ENCODE assay signal across 1 cellular context in the genomic region with DNA sequence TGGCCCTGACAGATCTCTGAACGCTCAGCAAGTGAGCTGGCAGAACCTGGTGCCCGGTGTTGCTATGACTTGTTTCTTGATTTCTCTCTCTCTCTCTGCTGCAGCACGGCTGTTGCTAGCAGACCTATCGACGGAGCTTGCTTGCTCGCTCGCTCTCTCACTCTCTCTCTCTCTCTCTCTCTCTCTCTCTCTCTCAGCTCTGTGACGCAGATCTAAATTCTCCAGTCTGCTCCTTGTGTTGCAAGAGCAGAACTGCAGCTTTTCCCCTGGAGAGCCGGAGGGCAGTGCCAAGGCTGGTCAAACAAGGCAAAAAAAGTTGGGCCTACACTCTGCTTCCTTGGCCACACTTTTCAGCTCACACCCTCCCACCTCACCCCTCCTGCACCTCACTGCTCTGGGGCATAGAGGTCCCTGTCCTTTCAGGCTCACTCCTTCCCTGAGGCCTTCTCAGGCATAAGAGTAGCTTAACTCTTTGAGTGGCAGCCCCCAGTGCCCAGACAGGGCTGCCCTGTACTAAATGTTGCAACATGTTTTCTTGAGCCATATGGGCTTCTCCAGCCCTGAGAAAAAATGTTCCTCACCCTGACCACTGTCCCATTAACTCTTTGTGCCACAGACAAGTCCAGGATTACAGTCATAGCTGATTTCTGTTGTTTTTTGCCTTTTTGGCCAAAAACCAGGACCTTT.
TF ChIP-seq lines count a peak whose summit lies in the region.

No MANE protein-coding gene starts in this region.

TF ChIP-seq in HepG2, 621 proteins besides CTCF, POLR2A, EP300 and RAD21 (continued from another document and continues in another):
- TF ChIP-seq, protein P1, sequence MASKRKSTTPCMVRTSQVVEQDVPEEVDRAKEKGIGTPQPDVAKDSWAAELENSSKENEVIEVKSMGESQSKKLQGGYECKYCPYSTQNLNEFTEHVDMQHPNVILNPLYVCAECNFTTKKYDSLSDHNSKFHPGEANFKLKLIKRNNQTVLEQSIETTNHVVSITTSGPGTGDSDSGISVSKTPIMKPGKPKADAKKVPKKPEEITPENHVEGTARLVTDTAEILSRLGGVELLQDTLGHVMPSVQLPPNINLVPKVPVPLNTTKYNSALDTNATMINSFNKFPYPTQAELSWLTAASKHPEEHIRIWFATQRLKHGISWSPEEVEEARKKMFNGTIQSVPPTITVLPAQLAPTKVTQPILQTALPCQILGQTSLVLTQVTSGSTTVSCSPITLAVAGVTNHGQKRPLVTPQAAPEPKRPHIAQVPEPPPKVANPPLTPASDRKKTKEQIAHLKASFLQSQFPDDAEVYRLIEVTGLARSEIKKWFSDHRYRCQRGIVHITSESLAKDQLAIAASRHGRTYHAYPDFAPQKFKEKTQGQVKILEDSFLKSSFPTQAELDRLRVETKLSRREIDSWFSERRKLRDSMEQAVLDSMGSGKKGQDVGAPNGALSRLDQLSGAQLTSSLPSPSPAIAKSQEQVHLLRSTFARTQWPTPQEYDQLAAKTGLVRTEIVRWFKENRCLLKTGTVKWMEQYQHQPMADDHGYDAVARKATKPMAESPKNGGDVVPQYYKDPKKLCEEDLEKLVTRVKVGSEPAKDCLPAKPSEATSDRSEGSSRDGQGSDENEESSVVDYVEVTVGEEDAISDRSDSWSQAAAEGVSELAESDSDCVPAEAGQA (IDR thresholded peaks at IDR 0.05; ENCODE audit: low read depth) = peak; percentile 64; the same call in 1 of the 2 replicates
- TF ChIP-seq, protein P1 (CRISPR knock-in tag; IDR thresholded peaks at IDR 0.05; ENCODE audit: borderline replicate concordance) = no peak
- TF ChIP-seq, protein P2, sequence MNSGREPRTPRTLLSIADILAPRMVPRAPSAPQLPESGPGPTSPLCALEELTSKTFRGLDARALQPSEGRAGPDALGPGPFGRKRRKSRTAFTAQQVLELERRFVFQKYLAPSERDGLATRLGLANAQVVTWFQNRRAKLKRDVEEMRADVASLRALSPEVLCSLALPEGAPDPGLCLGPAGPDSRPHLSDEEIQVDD (CRISPR knock-in tag; IDR thresholded peaks at IDR 0.05; ENCODE audit: borderline replicate concordance) = no peak
- TF ChIP-seq SOX6 (IDR thresholded peaks at IDR 0.05) = no peak
- TF ChIP-seq SOX6 (CRISPR knock-in tag; IDR thresholded peaks at IDR 0.05) = peak; percentile 45
- no peak for TF ChIP-seq JUNB (CRISPR knock-in tag; IDR thresholded peaks at IDR 0.05; ENCODE audit: borderline replicate concordance)
- TF ChIP-seq, protein P3, sequence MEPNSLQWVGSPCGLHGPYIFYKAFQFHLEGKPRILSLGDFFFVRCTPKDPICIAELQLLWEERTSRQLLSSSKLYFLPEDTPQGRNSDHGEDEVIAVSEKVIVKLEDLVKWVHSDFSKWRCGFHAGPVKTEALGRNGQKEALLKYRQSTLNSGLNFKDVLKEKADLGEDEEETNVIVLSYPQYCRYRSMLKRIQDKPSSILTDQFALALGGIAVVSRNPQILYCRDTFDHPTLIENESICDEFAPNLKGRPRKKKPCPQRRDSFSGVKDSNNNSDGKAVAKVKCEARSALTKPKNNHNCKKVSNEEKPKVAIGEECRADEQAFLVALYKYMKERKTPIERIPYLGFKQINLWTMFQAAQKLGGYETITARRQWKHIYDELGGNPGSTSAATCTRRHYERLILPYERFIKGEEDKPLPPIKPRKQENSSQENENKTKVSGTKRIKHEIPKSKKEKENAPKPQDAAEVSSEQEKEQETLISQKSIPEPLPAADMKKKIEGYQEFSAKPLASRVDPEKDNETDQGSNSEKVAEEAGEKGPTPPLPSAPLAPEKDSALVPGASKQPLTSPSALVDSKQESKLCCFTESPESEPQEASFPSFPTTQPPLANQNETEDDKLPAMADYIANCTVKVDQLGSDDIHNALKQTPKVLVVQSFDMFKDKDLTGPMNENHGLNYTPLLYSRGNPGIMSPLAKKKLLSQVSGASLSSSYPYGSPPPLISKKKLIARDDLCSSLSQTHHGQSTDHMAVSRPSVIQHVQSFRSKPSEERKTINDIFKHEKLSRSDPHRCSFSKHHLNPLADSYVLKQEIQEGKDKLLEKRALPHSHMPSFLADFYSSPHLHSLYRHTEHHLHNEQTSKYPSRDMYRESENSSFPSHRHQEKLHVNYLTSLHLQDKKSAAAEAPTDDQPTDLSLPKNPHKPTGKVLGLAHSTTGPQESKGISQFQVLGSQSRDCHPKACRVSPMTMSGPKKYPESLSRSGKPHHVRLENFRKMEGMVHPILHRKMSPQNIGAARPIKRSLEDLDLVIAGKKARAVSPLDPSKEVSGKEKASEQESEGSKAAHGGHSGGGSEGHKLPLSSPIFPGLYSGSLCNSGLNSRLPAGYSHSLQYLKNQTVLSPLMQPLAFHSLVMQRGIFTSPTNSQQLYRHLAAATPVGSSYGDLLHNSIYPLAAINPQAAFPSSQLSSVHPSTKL (CRISPR knock-in tag; IDR thresholded peaks at IDR 0.05) = peak; percentile 38; the same call in 1 of the 2 replicates
- TF ChIP-seq PHF20 (CRISPR knock-in tag; IDR thresholded peaks at IDR 0.05) = 0 out of 2 replicates have a peak, but pooled peaks have one; percentile 31
- TF ChIP-seq, protein P4, sequence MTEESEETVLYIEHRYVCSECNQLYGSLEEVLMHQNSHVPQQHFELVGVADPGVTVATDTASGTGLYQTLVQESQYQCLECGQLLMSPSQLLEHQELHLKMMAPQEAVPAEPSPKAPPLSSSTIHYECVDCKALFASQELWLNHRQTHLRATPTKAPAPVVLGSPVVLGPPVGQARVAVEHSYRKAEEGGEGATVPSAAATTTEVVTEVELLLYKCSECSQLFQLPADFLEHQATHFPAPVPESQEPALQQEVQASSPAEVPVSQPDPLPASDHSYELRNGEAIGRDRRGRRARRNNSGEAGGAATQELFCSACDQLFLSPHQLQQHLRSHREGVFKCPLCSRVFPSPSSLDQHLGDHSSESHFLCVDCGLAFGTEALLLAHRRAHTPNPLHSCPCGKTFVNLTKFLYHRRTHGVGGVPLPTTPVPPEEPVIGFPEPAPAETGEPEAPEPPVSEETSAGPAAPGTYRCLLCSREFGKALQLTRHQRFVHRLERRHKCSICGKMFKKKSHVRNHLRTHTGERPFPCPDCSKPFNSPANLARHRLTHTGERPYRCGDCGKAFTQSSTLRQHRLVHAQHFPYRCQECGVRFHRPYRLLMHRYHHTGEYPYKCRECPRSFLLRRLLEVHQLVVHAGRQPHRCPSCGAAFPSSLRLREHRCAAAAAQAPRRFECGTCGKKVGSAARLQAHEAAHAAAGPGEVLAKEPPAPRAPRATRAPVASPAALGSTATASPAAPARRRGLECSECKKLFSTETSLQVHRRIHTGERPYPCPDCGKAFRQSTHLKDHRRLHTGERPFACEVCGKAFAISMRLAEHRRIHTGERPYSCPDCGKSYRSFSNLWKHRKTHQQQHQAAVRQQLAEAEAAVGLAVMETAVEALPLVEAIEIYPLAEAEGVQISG (CRISPR knock-in tag; IDR thresholded peaks at IDR 0.05) = peak; percentile 66
- no peak for TF ChIP-seq ZNF607 (CRISPR knock-in tag; IDR thresholded peaks at IDR 0.05; ENCODE audit: borderline replicate concordance)
- peak; percentile 73; the same call in 1 of the 2 replicates for TF ChIP-seq NCOR1 (IDR thresholded peaks at IDR 0.05; ENCODE audit: borderline replicate concordance, low read length)
- 0 out of 2 replicates have a peak, but pooled peaks have one; percentile 47 for TF ChIP-seq ZNF431 (CRISPR knock-in tag; IDR thresholded peaks at IDR 0.05; ENCODE audit: borderline replicate concordance, low read depth)
- peak; percentile 61; the same call in 1 of the 2 replicates for TF ChIP-seq CEBPB (IDR thresholded peaks at IDR 0.05; ENCODE audit: borderline replicate concordance, low read depth, low read length)
- TF ChIP-seq, protein P5, sequence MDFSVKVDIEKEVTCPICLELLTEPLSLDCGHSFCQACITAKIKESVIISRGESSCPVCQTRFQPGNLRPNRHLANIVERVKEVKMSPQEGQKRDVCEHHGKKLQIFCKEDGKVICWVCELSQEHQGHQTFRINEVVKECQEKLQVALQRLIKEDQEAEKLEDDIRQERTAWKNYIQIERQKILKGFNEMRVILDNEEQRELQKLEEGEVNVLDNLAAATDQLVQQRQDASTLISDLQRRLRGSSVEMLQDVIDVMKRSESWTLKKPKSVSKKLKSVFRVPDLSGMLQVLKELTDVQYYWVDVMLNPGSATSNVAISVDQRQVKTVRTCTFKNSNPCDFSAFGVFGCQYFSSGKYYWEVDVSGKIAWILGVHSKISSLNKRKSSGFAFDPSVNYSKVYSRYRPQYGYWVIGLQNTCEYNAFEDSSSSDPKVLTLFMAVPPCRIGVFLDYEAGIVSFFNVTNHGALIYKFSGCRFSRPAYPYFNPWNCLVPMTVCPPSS (IDR thresholded peaks at IDR 0.05) = no peak
- TF ChIP-seq, protein P6, sequence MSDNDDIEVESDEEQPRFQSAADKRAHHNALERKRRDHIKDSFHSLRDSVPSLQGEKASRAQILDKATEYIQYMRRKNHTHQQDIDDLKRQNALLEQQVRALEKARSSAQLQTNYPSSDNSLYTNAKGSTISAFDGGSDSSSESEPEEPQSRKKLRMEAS (IDR thresholded peaks at IDR 0.05) = peak; percentile 44; the same call in 1 of the 2 replicates
- no peak for TF ChIP-seq KLF13 (CRISPR knock-in tag; IDR thresholded peaks at IDR 0.05)
- peak; percentile 19 for TF ChIP-seq RBM22 (optimal IDR thresholded peaks at IDR 0.05; ENCODE audit: low read length)
- TF ChIP-seq ZNF296 (CRISPR knock-in tag; conservative IDR thresholded peaks at IDR 0.05) = no peak
- no peak for TF ChIP-seq ZNF780A (CRISPR knock-in tag; IDR thresholded peaks at IDR 0.05)
- peak; percentile 48; the same call in 1 of the 2 replicates for TF ChIP-seq CEBPG (CRISPR knock-in tag; IDR thresholded peaks at IDR 0.05)
- TF ChIP-seq HNRNPL (IDR thresholded peaks at IDR 0.05; ENCODE audit: low read depth, low read length) = peak; percentile 77; the same call in 1 of the 2 replicates
- TF ChIP-seq ZNF569 (CRISPR knock-in tag; IDR thresholded peaks at IDR 0.05; ENCODE audit: borderline replicate concordance) = no peak
- TF ChIP-seq KMT2A (CRISPR knock-in tag; IDR thresholded peaks at IDR 0.05) = peak; percentile 82
- TF ChIP-seq XRCC5 (optimal IDR thresholded peaks at IDR 0.05; ENCODE audit: low read length) = peak; percentile 97
- TF ChIP-seq ZNF615 (CRISPR knock-in tag; IDR thresholded peaks at IDR 0.05; ENCODE audit: borderline replicate concordance) = 0 out of 2 replicates have a peak, but pooled peaks have one; percentile 55
- peak; percentile 66 for TF ChIP-seq SAP130 (CRISPR knock-in tag; IDR thresholded peaks at IDR 0.05; ENCODE audit: low read depth)
- TF ChIP-seq, protein P7, sequence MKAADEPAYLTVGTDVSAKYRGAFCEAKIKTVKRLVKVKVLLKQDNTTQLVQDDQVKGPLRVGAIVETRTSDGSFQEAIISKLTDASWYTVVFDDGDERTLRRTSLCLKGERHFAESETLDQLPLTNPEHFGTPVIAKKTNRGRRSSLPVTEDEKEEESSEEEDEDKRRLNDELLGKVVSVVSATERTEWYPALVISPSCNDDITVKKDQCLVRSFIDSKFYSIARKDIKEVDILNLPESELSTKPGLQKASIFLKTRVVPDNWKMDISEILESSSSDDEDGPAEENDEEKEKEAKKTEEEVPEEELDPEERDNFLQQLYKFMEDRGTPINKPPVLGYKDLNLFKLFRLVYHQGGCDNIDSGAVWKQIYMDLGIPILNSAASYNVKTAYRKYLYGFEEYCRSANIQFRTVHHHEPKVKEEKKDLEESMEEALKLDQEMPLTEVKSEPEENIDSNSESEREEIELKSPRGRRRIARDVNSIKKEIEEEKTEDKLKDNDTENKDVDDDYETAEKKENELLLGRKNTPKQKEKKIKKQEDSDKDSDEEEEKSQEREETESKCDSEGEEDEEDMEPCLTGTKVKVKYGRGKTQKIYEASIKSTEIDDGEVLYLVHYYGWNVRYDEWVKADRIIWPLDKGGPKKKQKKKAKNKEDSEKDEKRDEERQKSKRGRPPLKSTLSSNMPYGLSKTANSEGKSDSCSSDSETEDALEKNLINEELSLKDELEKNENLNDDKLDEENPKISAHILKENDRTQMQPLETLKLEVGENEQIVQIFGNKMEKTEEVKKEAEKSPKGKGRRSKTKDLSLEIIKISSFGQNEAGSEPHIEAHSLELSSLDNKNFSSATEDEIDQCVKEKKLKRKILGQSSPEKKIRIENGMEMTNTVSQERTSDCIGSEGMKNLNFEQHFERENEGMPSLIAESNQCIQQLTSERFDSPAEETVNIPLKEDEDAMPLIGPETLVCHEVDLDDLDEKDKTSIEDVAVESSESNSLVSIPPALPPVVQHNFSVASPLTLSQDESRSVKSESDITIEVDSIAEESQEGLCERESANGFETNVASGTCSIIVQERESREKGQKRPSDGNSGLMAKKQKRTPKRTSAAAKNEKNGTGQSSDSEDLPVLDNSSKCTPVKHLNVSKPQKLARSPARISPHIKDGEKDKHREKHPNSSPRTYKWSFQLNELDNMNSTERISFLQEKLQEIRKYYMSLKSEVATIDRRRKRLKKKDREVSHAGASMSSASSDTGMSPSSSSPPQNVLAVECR (CRISPR knock-in tag; IDR thresholded peaks at IDR 0.05; ENCODE audit: borderline replicate concordance) = peak; percentile 40; the same call in 1 of the 2 replicates
- TF ChIP-seq SMAD3 (CRISPR knock-in tag; IDR thresholded peaks at IDR 0.05) = 0 out of 2 replicates have a peak, but pooled peaks have one; percentile 42
- TF ChIP-seq, protein P8, sequence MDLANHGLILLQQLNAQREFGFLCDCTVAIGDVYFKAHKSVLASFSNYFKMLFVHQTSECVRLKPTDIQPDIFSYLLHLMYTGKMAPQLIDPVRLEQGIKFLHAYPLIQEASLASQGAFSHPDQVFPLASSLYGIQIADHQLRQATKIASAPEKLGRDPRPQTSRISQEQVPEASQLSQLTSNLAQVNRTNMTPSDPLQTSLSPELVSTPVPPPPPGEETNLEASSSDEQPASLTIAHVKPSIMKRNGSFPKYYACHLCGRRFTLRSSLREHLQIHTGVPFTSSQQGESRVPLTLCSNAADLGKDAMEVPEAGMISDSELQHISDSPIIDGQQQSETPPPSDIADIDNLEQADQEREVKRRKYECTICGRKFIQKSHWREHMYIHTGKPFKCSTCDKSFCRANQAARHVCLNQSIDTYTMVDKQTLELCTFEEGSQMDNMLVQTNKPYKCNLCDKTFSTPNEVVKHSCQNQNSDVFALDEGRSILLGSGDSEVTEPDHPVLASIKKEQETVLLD (CRISPR knock-in tag; IDR thresholded peaks at IDR 0.05; ENCODE audit: low read depth) = no peak
- peak; percentile 33; the same call in 1 of the 2 replicates for TF ChIP-seq POGZ (CRISPR knock-in tag; IDR thresholded peaks at IDR 0.05)
- 0 out of 2 replicates have a peak, but pooled peaks have one; percentile 18 for TF ChIP-seq RXRA (CRISPR knock-in tag; IDR thresholded peaks at IDR 0.05)
- TF ChIP-seq ZSCAN9 (CRISPR knock-in tag; IDR thresholded peaks at IDR 0.05; ENCODE audit: borderline replicate concordance) = peak; percentile 67; the same call in 1 of the 2 replicates
- 0 out of 2 replicates have a peak, but pooled peaks have one; percentile 37 for TF ChIP-seq MEIS2 (CRISPR knock-in tag; IDR thresholded peaks at IDR 0.05)
